ENCODE assay signal across 1 cellular context in the genomic region with DNA sequence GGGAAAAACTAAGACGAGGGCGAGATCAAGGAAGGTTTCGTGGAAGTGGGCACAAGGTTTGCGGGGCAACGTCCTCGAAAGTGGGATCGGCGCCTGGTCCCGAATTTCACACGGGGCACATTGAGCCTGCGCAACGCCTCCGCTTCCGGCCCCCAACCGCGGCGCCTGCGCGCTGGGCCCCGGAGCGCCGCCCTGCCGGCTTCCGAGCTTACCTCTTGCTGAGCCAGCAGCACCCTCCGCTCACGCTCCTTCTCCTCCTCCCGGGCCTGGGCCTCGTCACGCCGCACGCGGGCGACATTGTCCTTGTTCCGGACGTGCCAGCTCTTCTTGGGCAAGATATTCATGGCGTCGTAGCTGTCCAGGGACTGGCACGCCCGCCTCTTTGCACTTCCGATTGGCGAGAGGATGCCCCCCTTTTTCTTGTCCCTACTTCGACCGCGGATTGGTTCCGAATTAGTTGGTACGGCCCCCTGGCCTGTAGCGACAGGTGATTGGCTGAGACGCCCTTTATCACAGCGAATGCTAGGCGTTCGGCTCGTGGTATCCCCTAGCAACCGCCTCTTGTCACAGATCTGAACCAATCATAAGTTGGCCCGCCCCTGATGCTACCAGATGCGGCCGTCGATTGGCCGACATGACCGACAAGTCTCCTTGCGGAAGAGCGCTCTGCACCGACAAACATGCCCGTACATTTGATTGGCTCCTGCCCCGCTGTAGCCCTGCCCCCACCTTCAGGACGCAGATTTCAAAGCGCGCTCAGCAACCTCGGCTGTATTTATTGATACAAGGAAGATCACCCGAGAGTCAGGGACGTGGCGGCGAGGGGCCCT.
TF ChIP-seq lines count a peak whose summit lies in the region.

TSS of gene LENG1 (minus strand) at position 370 of the 830 bp plus-strand sequence. CDS start at position 344, 26 bp downstream.

TF ChIP-seq in K562, 482 proteins besides CTCF, POLR2A, EP300 and RAD21 (continued from another document and continues in another):
- TF ChIP-seq ARID3A (IDR thresholded peaks at IDR 0.05; ENCODE audit: borderline replicate concordance, low read depth, low read length) (peak; percentile 42; the same call in 1 of the 2 replicates), AFF1 (IDR thresholded peaks at IDR 0.05; ENCODE audit: low read depth in 1 of 2, partially characterized antibody in 2 of 2) (no peak), MCM5 (IDR thresholded peaks at IDR 0.05; ENCODE audit: low read depth) (no peak), ZNF224 (CRISPR knock-in tag; IDR thresholded peaks at IDR 0.05) (no peak), ZNF699 (CRISPR knock-in tag; IDR thresholded peaks at IDR 0.05; ENCODE audit: insufficient replicate concordance) (no peak), CEBPZ (IDR thresholded peaks at IDR 0.05; ENCODE audit: borderline replicate concordance, low read depth, low read length) (peak; percentile 91), CBX2 (IDR thresholded peaks at IDR 0.05; ENCODE audit: insufficient read depth, low read length, poor library complexity, severe bottlenecking) (no peak), ELK1 (CRISPR knock-in tag; IDR thresholded peaks at IDR 0.05) (no peak), DNMT1 (IDR thresholded peaks at IDR 0.05) (no peak), RFX1 (IDR thresholded peaks at IDR 0.05) (peak; percentile 100), SMARCA4 (IDR thresholded peaks at IDR 0.05) (no peak), HDAC8 (tag; IDR thresholded peaks at IDR 0.05) (no peak), ESRRA (IDR thresholded peaks at IDR 0.05; ENCODE audit: borderline replicate concordance, low read depth) (peak; percentile 40; the same call in 1 of the 2 replicates), ZKSCAN1 (IDR thresholded peaks at IDR 0.05; ENCODE audit: low read depth, low read length) (no peak), ZC3H4 (CRISPR knock-in tag; IDR thresholded peaks at IDR 0.05; ENCODE audit: borderline replicate concordance) (no peak), KLF6 (CRISPR knock-in tag; IDR thresholded peaks at IDR 0.05; ENCODE audit: borderline replicate concordance) (peak; percentile 30; the same call in 1 of the 2 replicates), PHB (CRISPR knock-in tag; IDR thresholded peaks at IDR 0.05) (no peak), NONO (IDR thresholded peaks at IDR 0.05; ENCODE audit: low read depth in 2 of 2, low read length in 1 of 2) (peak in 1 of 2 experiments; percentile 34; a peak in 1 of 4 replicates), ATF2 (CRISPR knock-in tag; IDR thresholded peaks at IDR 0.05) (no peak), ZNF282 (CRISPR knock-in tag; IDR thresholded peaks at IDR 0.05) (no peak), PTTG1 (tag; IDR thresholded peaks at IDR 0.05; ENCODE audit: low read depth) (no peak), YY1 (IDR thresholded peaks at IDR 0.05; ENCODE audit: borderline replicate concordance in 1 of 3, control insufficient read depth in 1 of 3, extremely low read depth in 1 of 3, insufficient read depth in 3 of 3, insufficient read length in 1 of 3, insufficient replicate concordance in 2 of 3, low read depth in 1 of 3, low read length in 2 of 3) (peak in 2 of 3 experiments; percentile 75 to 82), ZNF165 (CRISPR knock-in tag; IDR thresholded peaks at IDR 0.05; ENCODE audit: borderline replicate concordance) (no peak), PKNOX1 (IDR thresholded peaks at IDR 0.05) (peak; percentile 99), NELFE (IDR thresholded peaks at IDR 0.05; ENCODE audit: insufficient read depth, insufficient read length) (no peak), ZNF766 (CRISPR knock-in tag; conservative IDR thresholded peaks at IDR 0.05) (peak; percentile 60; the same call in 1 of the 2 replicates), MEIS2 (IDR thresholded peaks at IDR 0.05; ENCODE audit: partially characterized antibody) (peak; percentile 81), ADNP (tag; IDR thresholded peaks at IDR 0.05) (no peak), ZNF445 (CRISPR knock-in tag; IDR thresholded peaks at IDR 0.05; ENCODE audit: low read depth) (no peak), TFAM (CRISPR knock-in tag; conservative IDR thresholded peaks at IDR 0.05) (no peak), FOXA1 (IDR thresholded peaks at IDR 0.05; ENCODE audit: borderline replicate concordance) (no peak), TEAD2 (tag; IDR thresholded peaks at IDR 0.05) (no peak), HDAC6 (IDR thresholded peaks at IDR 0.05; ENCODE audit: low read depth, low read length) (no peak), ZNF444 (CRISPR knock-in tag; IDR thresholded peaks at IDR 0.05) (no peak)
- TF ChIP-seq, protein P1, sequence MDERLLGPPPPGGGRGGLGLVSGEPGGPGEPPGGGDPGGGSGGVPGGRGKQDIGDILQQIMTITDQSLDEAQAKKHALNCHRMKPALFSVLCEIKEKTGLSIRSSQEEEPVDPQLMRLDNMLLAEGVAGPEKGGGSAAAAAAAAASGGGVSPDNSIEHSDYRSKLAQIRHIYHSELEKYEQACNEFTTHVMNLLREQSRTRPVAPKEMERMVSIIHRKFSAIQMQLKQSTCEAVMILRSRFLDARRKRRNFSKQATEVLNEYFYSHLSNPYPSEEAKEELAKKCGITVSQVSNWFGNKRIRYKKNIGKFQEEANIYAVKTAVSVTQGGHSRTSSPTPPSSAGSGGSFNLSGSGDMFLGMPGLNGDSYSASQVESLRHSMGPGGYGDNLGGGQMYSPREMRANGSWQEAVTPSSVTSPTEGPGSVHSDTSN (CRISPR knock-in tag; IDR thresholded peaks at IDR 0.05; ENCODE audit: low read depth) = no peak
- TF ChIP-seq, protein P1 (tag; conservative IDR thresholded peaks at IDR 0.05; ENCODE audit: low read depth) = peak; percentile 98
- TF ChIP-seq, protein P2, sequence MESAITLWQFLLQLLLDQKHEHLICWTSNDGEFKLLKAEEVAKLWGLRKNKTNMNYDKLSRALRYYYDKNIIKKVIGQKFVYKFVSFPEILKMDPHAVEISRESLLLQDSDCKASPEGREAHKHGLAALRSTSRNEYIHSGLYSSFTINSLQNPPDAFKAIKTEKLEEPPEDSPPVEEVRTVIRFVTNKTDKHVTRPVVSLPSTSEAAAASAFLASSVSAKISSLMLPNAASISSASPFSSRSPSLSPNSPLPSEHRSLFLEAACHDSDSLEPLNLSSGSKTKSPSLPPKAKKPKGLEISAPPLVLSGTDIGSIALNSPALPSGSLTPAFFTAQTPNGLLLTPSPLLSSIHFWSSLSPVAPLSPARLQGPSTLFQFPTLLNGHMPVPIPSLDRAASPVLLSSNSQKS (CRISPR knock-in tag; IDR thresholded peaks at IDR 0.05) = no peak
- TF ChIP-seq, protein P3, sequence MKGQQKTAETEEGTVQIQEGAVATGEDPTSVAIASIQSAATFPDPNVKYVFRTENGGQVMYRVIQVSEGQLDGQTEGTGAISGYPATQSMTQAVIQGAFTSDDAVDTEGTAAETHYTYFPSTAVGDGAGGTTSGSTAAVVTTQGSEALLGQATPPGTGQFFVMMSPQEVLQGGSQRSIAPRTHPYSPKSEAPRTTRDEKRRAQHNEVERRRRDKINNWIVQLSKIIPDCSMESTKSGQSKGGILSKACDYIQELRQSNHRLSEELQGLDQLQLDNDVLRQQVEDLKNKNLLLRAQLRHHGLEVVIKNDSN (CRISPR knock-in tag; IDR thresholded peaks at IDR 0.05) = peak; percentile 47; the same call in 1 of the 2 replicates
